ENCODE assay signal across 14 cellular contexts in genomic region chr11:94775576-94776327, GRCh38. TPM values are rescaled to one million over a fixed set of nuclear protein-coding genes. Genes with fewer than 3 reads are reported as not detected.
DNase-seq lines count a peak whose midpoint lies in the region; ATAC-seq and TF ChIP-seq lines count a peak whose summit lies in the region.
"Had no signal": no experiment of that assay in that cellular context is flagged by ENCODE, and none has a peak within 500 bp of the region (broad histone marks: within the 10 kb centered on the region; RNA-seq: fewer than 3 reads in every experiment).

No MANE protein-coding gene starts in this region.

- no peaks in the 10 kb centered on the region for H3K27me3 ChIP-seq in mammary epithelial cell (ENCODE audit: insufficient read depth, low read length)
- no peaks in the 10 kb centered on the region for H3K27me3 ChIP-seq in psoas muscle (ENCODE audit: insufficient read depth in 3 of 3, low read length in 2 of 3)

- H3K36me3 ChIP-seq in mammary epithelial cell (ENCODE audit: insufficient read depth, low read length): no peaks in the 10 kb centered on the region
- no peaks in the 10 kb centered on the region for H3K36me3 ChIP-seq in psoas muscle (ENCODE audit: insufficient read depth in 1 of 2, low read depth in 1 of 2)
- H3K36me3 ChIP-seq: prostate gland had no signal

- H2AFZ ChIP-seq in mammary epithelial cell (ENCODE audit: low read depth, low read length): no peak overlapping the region

- H3K27ac ChIP-seq in mammary epithelial cell (ENCODE audit: insufficient read depth, low read depth, low read length): peak overlapping the region; percentile 63
- H3K27ac ChIP-seq in psoas muscle: peak overlapping the region; percentile 99

- ATAC-seq in psoas muscle (no peak), esophagus mucosa (no peak), HG03571 (IDR thresholded peaks at IDR 0.05; ENCODE audit: unreplicated experiment) (no peak), HG02798 (IDR thresholded peaks at IDR 0.05; ENCODE audit: poor library complexity, unreplicated experiment) (no peak)
- ATAC-seq: stimulated activated naive CD8-positive, alpha-beta T cell treated with anti-CD3 and anti-CD28 coated beads, Interleukin-15, amount 100 ng/mL, for 72 hours had no signal

- no peak overlapping the region for H3K9ac ChIP-seq in mammary epithelial cell (ENCODE audit: insufficient read depth, low read length)

- no TSS peak for BruUV-seq in mammary epithelial cell (replicated peaks; lab: Mats Ljungman, UMichigan)

- dilution Hi-C loops in mammary epithelial cell (cut with HindIII; ENCODE audit: low sequenced_read_pairs): no loop called here

- TF ChIP-seq CTCF in mammary epithelial cell (conservative IDR thresholded peaks at IDR 0.05 in 1 of 2, IDR thresholded peaks at IDR 0.05 in 1 of 2; ENCODE audit: extremely low read depth in 1 of 2, insufficient read depth in 1 of 2, low read depth in 1 of 2, low read length in 2 of 2): no peak
- TF ChIP-seq CTCF in psoas muscle (IDR thresholded peaks at IDR 0.05): no peak

- peaks cover 56% of the 10 kb centered on the region for H3K4me1 ChIP-seq in mammary epithelial cell (ENCODE audit: insufficient read depth, low read length)
- peaks cover 85% of the 10 kb centered on the region for H3K4me1 ChIP-seq in psoas muscle

- H3K4me2 ChIP-seq in mammary epithelial cell (ENCODE audit: insufficient read depth, low read depth, low read length): peak overlapping the region; percentile 57

- no peak overlapping the region for H3K4me3 ChIP-seq in mammary epithelial cell (replicated peaks in 1 of 3; ENCODE audit: insufficient read depth in 1 of 3, low read depth in 2 of 3, low read length in 3 of 3)
- peak overlapping the region; percentile 15 for H3K4me3 ChIP-seq in psoas muscle
- H3K4me3 ChIP-seq: mucosa of descending colon, prostate gland had no signal

- H3K9me3 ChIP-seq in mammary epithelial cell (replicated peaks; ENCODE audit: insufficient read depth, low read length) (no peaks in the 10 kb centered on the region), psoas muscle (no peaks in the 10 kb centered on the region)
- H3K9me3 ChIP-seq: mucosa of descending colon, prostate gland had no signal

- DNase-seq in DMS53 treated with DMSO at 0.1 percent for 48 hours (lab: John Stamatoyannopoulos, UW; ENCODE audit: unreplicated experiment) (peak; percentile 93), NCI-H2196 treated with DMSO at 0.1 percent for 48 hours (lab: John Stamatoyannopoulos, UW; ENCODE audit: unreplicated experiment) (peak; percentile 75), mammary epithelial cell (no peak), psoas muscle (no peak)
- no peak for DNase-seq in activated naive CD4-positive, alpha-beta T cell treated with anti-CD3 and anti-CD28 coated beads, Interleukin-2, amount 50 U/mL, for 16 hours
- DNase-seq: activated B cell treated with CpG ODN at 0.5 μM for 24 hours; activated CD8-positive, alpha-beta memory T cell treated with anti-CD3 and anti-CD28 coated beads, Interleukin-2, amount 50 U/mL, for 48 hours; activated naive CD8-positive, alpha-beta T cell treated with anti-CD3 and anti-CD28 coated beads for 36 hours; mucosa of descending colon; stimulated activated naive CD8-positive, alpha-beta T cell treated with anti-CD3 and anti-CD28 coated beads, Interleukin-15, amount 100 ng/mL, for 72 hours had no signal

- WGBS in mammary epithelial cell (ENCODE audit: low coverage, missing lambda C conversion rate): 96% methylated on average over 5 of the region's 5 CpGs
- WGBS in psoas muscle, 3 donors: 71 to 84% (median 73%) methylated on average over 5 of the region's 5 CpGs

- CTCF ChIA-PET in mammary epithelial cell (lab: Charles Lee; ENCODE audit: low non-redundant PET): no interaction called here

- intact Hi-C loops in mammary epithelial cell (cut with micrococcal nuclease) (no loop called here), psoas muscle (cut with DNase I) (no loop called here)

- in situ Hi-C loops in mammary epithelial cell (cut with MboI; ENCODE audit: low sequenced_read_pairs in 2 of 2): no loop called here

- H4K20me1 ChIP-seq in mammary epithelial cell (ENCODE audit: insufficient read depth, low read length): peaks cover 5% of the 10 kb centered on the region

- H3K79me2 ChIP-seq in mammary epithelial cell (ENCODE audit: insufficient read depth, low read length): peaks cover 99% of the 10 kb centered on the region

RNA-seq across cellular contexts. Expression of gene AMOTL1, which starts 7.6 kb away (rescaled TPM):
- 100 to 1,000 TPM; 181 to 201 TPM for total RNA-seq in mammary epithelial cell
- polyA plus RNA-seq in mammary epithelial cell: 87.4 TPM
- 304 TPM for polyA minus RNA-seq in mammary epithelial cell
- total RNA-seq in psoas muscle: 100 to 1,000 TPM; 225 to 355 (median 292) TPM
- 100 to 1,000 TPM in 1 of 3 donors, 10 to 100 TPM in 2; 46.5 to 162 (median 91.8) TPM for polyA plus RNA-seq in psoas muscle
- 52.4 TPM for total RNA-seq in esophagus mucosa

Comparison
In these comparisons a context has a peak if more than half of its experiments do, and no peak if none do; other contexts are left out.
1. DNase-seq: peak in DMS53 treated with DMSO at 0.1 percent for 48 hours (single experiment) and NCI-H2196 treated with DMSO at 0.1 percent for 48 hours (single experiment); none in mammary epithelial cell (single experiment), psoas muscle (0 of 2) and activated naive CD4-positive, alpha-beta T cell treated with anti-CD3 and anti-CD28 coated beads, Interleukin-2, amount 50 U/mL, for 16 hours (single experiment).